10 cellular contexts compared by ENCODE assay signal in genomic region chr7:92737706-92738105, GRCh38.
DNase-seq lines count a peak whose midpoint lies in the region; ATAC-seq and TF ChIP-seq lines count a peak whose summit lies in the region.
"Had no signal": no experiment of that assay in that cellular context is flagged by ENCODE, and none has a peak within 500 bp of the region (broad histone marks: within the 10 kb centered on the region; RNA-seq: fewer than 3 reads in every experiment).

No MANE protein-coding gene starts in this region.

- DNase-seq in hepatocyte (ENCODE audit: low spot score) = no peak
- no peak for DNase-seq in NCI-H446 treated with DMSO at 0.1 percent for 48 hours (lab: John Stamatoyannopoulos, UW)
- no peak for DNase-seq in MG63
- no peak for DNase-seq in dorsolateral prefrontal cortex
- DNase-seq: stimulated activated CD4-positive, alpha-beta T cell treated with anti-CD3 and anti-CD28 coated beads, Interleukin-2, amount 100 ng/mL, for 48 hours had no signal

- H3K79me2 ChIP-seq in hepatocyte = peaks cover 81% of the 10 kb centered on the region

- WGBS in hepatocyte (ENCODE audit: low lambda C conversion rate, missing lambda C conversion rate) = 52% methylated on average over 1 of the region's 1 CpG

- ATAC-seq in GM18868 (IDR thresholded peaks at IDR 0.05; ENCODE audit: unreplicated experiment) (peak; percentile 95), GM21515 (IDR thresholded peaks at IDR 0.05; ENCODE audit: unreplicated experiment) (peak; percentile 94), HG03103 (IDR thresholded peaks at IDR 0.05; ENCODE audit: low read depth, unreplicated experiment) (peak; percentile 96)
- ATAC-seq: gastroesophageal sphincter, K562 had no signal

- H2AFZ ChIP-seq in hepatocyte = no peak overlapping the region

- peak overlapping the region; percentile 44 for H3K4me2 ChIP-seq in hepatocyte

- no peaks in the 10 kb centered on the region for H3K9me2 ChIP-seq in hepatocyte (replicated peaks; ENCODE audit: insufficient read depth)

- H3K36me3 ChIP-seq in hepatocyte (replicated peaks; ENCODE audit: insufficient read depth, low read depth) (no peaks in the 10 kb centered on the region), MG63 (peaks cover 2% of the 10 kb centered on the region; the same call in 1 of the 2 replicates)
- H3K36me3 ChIP-seq: gastroesophageal sphincter had no signal

- TF ChIP-seq CTCF in hepatocyte (IDR thresholded peaks at IDR 0.05; ENCODE audit: poor library complexity) = no peak
- no peak for TF ChIP-seq CTCF in dorsolateral prefrontal cortex (IDR thresholded peaks at IDR 0.05 in 54 of 56, conservative IDR thresholded peaks at IDR 0.05 in 2 of 56; ENCODE audit: low read depth in 1 of 56, partially characterized antibody in 56 of 56)

- H3K9me3 ChIP-seq in hepatocyte (ENCODE audit: low read depth) (no peaks in the 10 kb centered on the region), MG63 (no peaks in the 10 kb centered on the region)
- H3K9me3 ChIP-seq: gastroesophageal sphincter had no signal

- peaks cover 29% of the 10 kb centered on the region for H3K4me1 ChIP-seq in hepatocyte (ENCODE audit: insufficient read depth)

- H3K27ac ChIP-seq in hepatocyte = peak overlapping the region; percentile 65
- H3K27ac ChIP-seq in dorsolateral prefrontal cortex = no peak overlapping the region
- H3K27ac ChIP-seq: gastroesophageal sphincter had no signal

- intact Hi-C loops in dorsolateral prefrontal cortex (cut with DNase I) = no loop called here

- no peak overlapping the region for H3K4me3 ChIP-seq in hepatocyte
- no peak overlapping the region for H3K4me3 ChIP-seq in MG63
- H3K4me3 ChIP-seq in dorsolateral prefrontal cortex = no peak overlapping the region
- H3K4me3 ChIP-seq: gastroesophageal sphincter, K562 had no signal

- H4K20me1 ChIP-seq in hepatocyte (ENCODE audit: insufficient read depth, poor library complexity, severe bottlenecking) = no peaks in the 10 kb centered on the region

- H3K27me3 ChIP-seq in hepatocyte (no peaks in the 10 kb centered on the region), MG63 (no peaks in the 10 kb centered on the region), dorsolateral prefrontal cortex (no peaks in the 10 kb centered on the region)
- H3K27me3 ChIP-seq: gastroesophageal sphincter had no signal
